In the genomic region with DNA sequence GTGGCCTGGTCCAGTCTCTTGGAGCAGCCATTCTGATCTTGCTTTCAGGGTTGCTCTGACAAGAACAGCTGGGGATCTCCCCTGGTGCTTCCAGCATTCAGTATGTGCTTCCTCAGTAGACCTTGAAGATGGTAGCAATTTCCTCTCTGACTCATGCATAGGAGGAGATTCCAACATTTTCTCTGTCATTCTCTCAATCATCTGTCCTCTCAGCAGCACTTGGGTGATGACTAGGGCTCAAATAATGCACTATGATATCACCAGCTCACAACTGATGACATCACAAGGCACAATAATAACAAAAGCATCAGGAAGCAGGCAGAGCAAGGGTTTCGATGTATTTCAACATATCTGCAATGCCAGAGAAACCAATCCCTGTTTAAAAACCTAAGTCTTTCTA, we compare ENCODE assay signal across 1 cellular context.
A peak's percentile ranks its signal among the peaks of the same experiment; 100 is the strongest.
TF ChIP-seq lines count a peak whose summit lies in the region.

No MANE protein-coding gene starts in this region.

TF ChIP-seq in HepG2, 621 proteins besides CTCF, POLR2A, EP300 and RAD21 (continued from another document):
- TF ChIP-seq CREB1 (IDR thresholded peaks at IDR 0.05), result peak; percentile 78
- TF ChIP-seq CREB1 (CRISPR knock-in tag; IDR thresholded peaks at IDR 0.05), result no peak
- TF ChIP-seq ZBTB21 (CRISPR knock-in tag; IDR thresholded peaks at IDR 0.05), result peak; percentile 59
- peak; percentile 34; the same call in 1 of the 2 replicates for TF ChIP-seq ATF7 (IDR thresholded peaks at IDR 0.05)
- no peak for TF ChIP-seq ATF7 (CRISPR knock-in tag; IDR thresholded peaks at IDR 0.05)
- TF ChIP-seq FOSL2 (CRISPR knock-in tag; IDR thresholded peaks at IDR 0.05), result peak; percentile 21; the same call in 1 of the 2 replicates
TF ChIP-seq in HepG2: peak in this region for 4.
